Comparison of ENCODE assay signal across 8 cellular contexts in the genomic region with DNA sequence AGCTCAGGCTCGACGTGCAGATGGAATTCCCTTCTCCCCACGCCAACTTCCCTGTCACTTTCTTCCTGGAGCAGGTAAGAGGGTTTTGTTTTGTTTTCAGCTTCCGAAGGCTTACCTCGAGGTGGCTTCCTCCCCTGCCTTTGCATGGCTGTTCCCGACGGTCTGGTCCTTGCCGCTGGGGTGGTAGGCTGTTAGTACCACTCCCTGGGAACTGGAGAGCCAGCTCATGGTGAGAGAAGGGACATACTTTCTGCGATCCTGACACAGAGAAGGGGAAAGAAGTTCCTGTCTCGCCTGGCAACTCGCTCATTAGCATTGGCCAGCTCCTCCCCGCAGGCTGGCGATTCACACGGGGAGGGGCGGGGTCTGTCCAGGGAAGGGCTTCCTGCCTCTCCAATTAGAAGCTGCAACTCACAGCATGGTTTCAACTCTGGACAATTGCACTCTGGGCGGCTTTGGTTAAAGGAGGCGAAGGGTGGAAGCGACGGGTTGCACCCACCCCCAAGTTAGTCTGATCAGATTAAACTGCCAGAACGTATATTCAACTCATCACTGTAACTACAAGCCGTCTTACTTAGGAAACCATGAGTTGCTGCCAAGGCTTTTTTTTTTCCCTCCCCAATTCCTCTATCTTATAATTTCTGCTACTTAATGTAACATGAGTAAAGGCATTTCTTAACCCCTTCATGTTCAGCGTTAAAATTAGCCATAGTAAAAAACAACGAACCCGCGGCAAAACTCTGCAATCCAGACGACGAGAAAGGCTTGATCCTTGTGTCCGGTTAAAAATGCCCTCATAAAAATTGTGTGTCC. TPM values are rescaled to one million over a fixed set of nuclear protein-coding genes. Genes with fewer than 3 reads are reported as not detected.
A peak's percentile ranks its signal among the peaks of the same experiment; 100 is the strongest.
DNase-seq lines count a peak whose midpoint lies in the region; ATAC-seq and FAIRE-seq lines count a peak whose summit lies in the region.

A gene with protein sequence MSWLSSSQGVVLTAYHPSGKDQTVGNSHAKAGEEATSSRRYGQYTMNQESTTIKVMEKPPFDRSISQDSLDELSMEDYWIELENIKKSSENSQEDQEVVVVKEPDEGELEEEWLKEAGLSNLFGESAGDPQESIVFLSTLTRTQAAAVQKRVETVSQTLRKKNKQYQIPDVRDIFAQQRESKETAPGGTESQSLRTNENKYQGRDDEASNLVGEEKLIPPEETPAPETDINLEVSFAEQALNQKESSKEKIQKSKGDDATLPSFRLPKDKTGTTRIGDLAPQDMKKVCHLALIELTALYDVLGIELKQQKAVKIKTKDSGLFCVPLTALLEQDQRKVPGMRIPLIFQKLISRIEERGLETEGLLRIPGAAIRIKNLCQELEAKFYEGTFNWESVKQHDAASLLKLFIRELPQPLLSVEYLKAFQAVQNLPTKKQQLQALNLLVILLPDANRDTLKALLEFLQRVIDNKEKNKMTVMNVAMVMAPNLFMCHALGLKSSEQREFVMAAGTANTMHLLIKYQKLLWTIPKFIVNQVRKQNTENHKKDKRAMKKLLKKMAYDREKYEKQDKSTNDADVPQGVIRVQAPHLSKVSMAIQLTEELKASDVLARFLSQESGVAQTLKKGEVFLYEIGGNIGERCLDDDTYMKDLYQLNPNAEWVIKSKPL (minus strand): TSS at position 269 of the 813 bp plus-strand sequence. CDS start 41 bp downstream, at position 228.

- H3K4me3 Mint-ChIP-seq in CD8-positive, alpha-beta memory T cell, result peak within 1 kb of the TSS; percentile 97 to 100 (median 99)
- peak within 1 kb of the TSS; percentile 92 for H3K4me3 Mint-ChIP-seq in activated T-helper 17 cell treated with anti-CD3 and anti-CD28 coated beads, Interleukin-2, amount 50 U/mL, for 72 hours
- peak within 1 kb of the TSS; percentile 99 for H3K4me3 Mint-ChIP-seq in natural killer cell treated with Interleukin-12 subunit alpha and Interleukin-12 subunit beta and Interleukin-15 and Interleukin-18, amount 100 ng/mL, for 72 hours

- H3K36me3 ChIP-seq in CD8-positive, alpha-beta memory T cell (ENCODE audit: insufficient read depth, low read length), result no peaks in the 10 kb centered on the region

- peaks cover 0 to 8% (median 1%) of the 10 kb centered on the region in 3 donors for H3K36me3 Mint-ChIP-seq in CD8-positive, alpha-beta memory T cell
- no peaks in the 10 kb centered on the region for H3K36me3 Mint-ChIP-seq in activated T-helper 17 cell treated with anti-CD3 and anti-CD28 coated beads, Interleukin-2, amount 50 U/mL, for 72 hours (ENCODE audit: low read depth)
- H3K36me3 Mint-ChIP-seq in natural killer cell treated with Interleukin-12 subunit alpha and Interleukin-12 subunit beta and Interleukin-15 and Interleukin-18, amount 100 ng/mL, for 72 hours, result no peaks in the 10 kb centered on the region

- FAIRE-seq in RCC 7860 (lab: Jason Lieb, UNC), result peak; percentile 78

- peak within 1 kb of the TSS; percentile 79 for H3K4me3 ChIP-seq in CD8-positive, alpha-beta memory T cell (ENCODE audit: low read length)

- H3K27ac ChIP-seq in CD8-positive, alpha-beta memory T cell (ENCODE audit: low read depth, low read length), result peak within 1 kb of the TSS; percentile 74

- peak; percentile 96 for ATAC-seq in GM19438 (IDR thresholded peaks at IDR 0.05; ENCODE audit: low read depth, unreplicated experiment)
- peak; percentile 98 for ATAC-seq in HG03571 (IDR thresholded peaks at IDR 0.05; ENCODE audit: unreplicated experiment)
- peak; percentile 99 for ATAC-seq in activated T-helper 17 cell treated with anti-CD3 and anti-CD28 coated beads, Interleukin-2, amount 50 U/mL, for 72 hours (replicated peaks)
- peak; percentile 97 to 98 for ATAC-seq in natural killer cell treated with Interleukin-12 subunit alpha and Interleukin-12 subunit beta and Interleukin-15 and Interleukin-18, amount 100 ng/mL, for 72 hours
- peak; percentile 95 for ATAC-seq in stimulated activated naive CD8-positive, alpha-beta T cell treated with anti-CD3 and anti-CD28 coated beads, Interleukin-15, Interleukin-2, amounts not matched to agents 100 U/mL and 50 U/mL, for 24 hours

- peak within 1 kb of the TSS; percentile 69 to 97 (median 94) for H3K27ac Mint-ChIP-seq in CD8-positive, alpha-beta memory T cell
- H3K27ac Mint-ChIP-seq in activated T-helper 17 cell treated with anti-CD3 and anti-CD28 coated beads, Interleukin-2, amount 50 U/mL, for 72 hours, result peak within 1 kb of the TSS; percentile 84
- H3K27ac Mint-ChIP-seq in natural killer cell treated with Interleukin-12 subunit alpha and Interleukin-12 subunit beta and Interleukin-15 and Interleukin-18, amount 100 ng/mL, for 72 hours, result peak within 1 kb of the TSS; percentile 69 to 94

- no peaks in the 10 kb centered on the region for H3K9me3 ChIP-seq in CD8-positive, alpha-beta memory T cell (ENCODE audit: low read length)

- H3K4me1 Mint-ChIP-seq in CD8-positive, alpha-beta memory T cell, result peaks cover 48 to 59% (median 56%) of the 10 kb centered on the region in 3 donors
- peaks cover 23% of the 10 kb centered on the region for H3K4me1 Mint-ChIP-seq in activated T-helper 17 cell treated with anti-CD3 and anti-CD28 coated beads, Interleukin-2, amount 50 U/mL, for 72 hours
- H3K4me1 Mint-ChIP-seq in natural killer cell treated with Interleukin-12 subunit alpha and Interleukin-12 subunit beta and Interleukin-15 and Interleukin-18, amount 100 ng/mL, for 72 hours (ENCODE audit: low read depth in 2 of 2), result peaks cover 43 to 51% of the 10 kb centered on the region in 2 donors

- POLR2A ChIA-PET in CD8-positive, alpha-beta memory T cell (lab: Charles Lee), result interaction anchor here (0.5 to 1.3 kb wide), 4 partner anchors 21 to 40 kb away, joined by 3 to 6 read pairs (median 3); no protein-coding TSS in a partner anchor

- CTCF ChIA-PET in CD8-positive, alpha-beta memory T cell (lab: Charles Lee), result interaction anchor here (0.8 to 2.4 kb wide), 11 partner anchors 9 to 112 kb away, joined by 3 to 14 read pairs (median 4); no protein-coding TSS in a partner anchor

- DNase-seq in CD8-positive, alpha-beta memory T cell, result peak; percentile 56 to 81 (median 70)
- DNase-seq in RCC 7860 (ENCODE audit: low spot score), result peak; percentile 80
- peak; percentile 88 for DNase-seq in fibroblast of peridontal ligament (ENCODE audit: extremely low read depth)
- peak; percentile 86 for DNase-seq in natural killer cell treated with Interleukin-12 subunit alpha and Interleukin-12 subunit beta and Interleukin-15 and Interleukin-18, amount 100 ng/mL, for 72 hours (ENCODE audit: low spot score)
- peak; percentile 84 for DNase-seq in stimulated activated naive CD8-positive, alpha-beta T cell treated with anti-CD3 and anti-CD28 coated beads, Interleukin-15, Interleukin-2, amounts not matched to agents 100 U/mL and 50 U/mL, for 24 hours

- peaks cover 13% of the 10 kb centered on the region for H3K4me1 ChIP-seq in CD8-positive, alpha-beta memory T cell (ENCODE audit: insufficient read depth, low read length)

- H3K9me3 Mint-ChIP-seq in CD8-positive, alpha-beta memory T cell, result no peaks in the 10 kb centered on the region
- no peaks in the 10 kb centered on the region for H3K9me3 Mint-ChIP-seq in activated T-helper 17 cell treated with anti-CD3 and anti-CD28 coated beads, Interleukin-2, amount 50 U/mL, for 72 hours
- no peaks in the 10 kb centered on the region for H3K9me3 Mint-ChIP-seq in natural killer cell treated with Interleukin-12 subunit alpha and Interleukin-12 subunit beta and Interleukin-15 and Interleukin-18, amount 100 ng/mL, for 72 hours

- H3K27me3 Mint-ChIP-seq in CD8-positive, alpha-beta memory T cell, result peaks cover 0 to 7% of the 10 kb centered on the region in 2 donors
- no peaks in the 10 kb centered on the region for H3K27me3 Mint-ChIP-seq in activated T-helper 17 cell treated with anti-CD3 and anti-CD28 coated beads, Interleukin-2, amount 50 U/mL, for 72 hours
- H3K27me3 Mint-ChIP-seq in natural killer cell treated with Interleukin-12 subunit alpha and Interleukin-12 subunit beta and Interleukin-15 and Interleukin-18, amount 100 ng/mL, for 72 hours, result no peaks in the 10 kb centered on the region

- no peaks in the 10 kb centered on the region for H3K27me3 ChIP-seq in CD8-positive, alpha-beta memory T cell (ENCODE audit: insufficient read depth, low read length, poor library complexity, severe bottlenecking)

RNA-seq across cellular contexts. Expression of the gene that starts here (rescaled TPM):
- 1 to 10 TPM; 6.5 to 7.2 TPM for total RNA-seq in CD8-positive, alpha-beta memory T cell
- polyA plus RNA-seq in CD8-positive, alpha-beta memory T cell, result 5.8 TPM
- total RNA-seq in activated T-helper 17 cell treated with anti-CD3 and anti-CD28 coated beads, Interleukin-2, amount 50 U/mL, for 72 hours, result 1 to 10 TPM; 7.9 to 9.5 TPM
- 10 to 100 TPM; 10.4 to 14.3 TPM for total RNA-seq in natural killer cell treated with Interleukin-12 subunit alpha and Interleukin-12 subunit beta and Interleukin-15 and Interleukin-18, amount 100 ng/mL, for 72 hours

Comparison
In these comparisons a context has a peak if more than half of its experiments do, and no peak if none do; other contexts are left out.
1. Peak in every context shown above with its lines: DNase-seq, ATAC-seq, H3K4me3 ChIP-seq and H3K27ac ChIP-seq.